In the genomic region with DNA sequence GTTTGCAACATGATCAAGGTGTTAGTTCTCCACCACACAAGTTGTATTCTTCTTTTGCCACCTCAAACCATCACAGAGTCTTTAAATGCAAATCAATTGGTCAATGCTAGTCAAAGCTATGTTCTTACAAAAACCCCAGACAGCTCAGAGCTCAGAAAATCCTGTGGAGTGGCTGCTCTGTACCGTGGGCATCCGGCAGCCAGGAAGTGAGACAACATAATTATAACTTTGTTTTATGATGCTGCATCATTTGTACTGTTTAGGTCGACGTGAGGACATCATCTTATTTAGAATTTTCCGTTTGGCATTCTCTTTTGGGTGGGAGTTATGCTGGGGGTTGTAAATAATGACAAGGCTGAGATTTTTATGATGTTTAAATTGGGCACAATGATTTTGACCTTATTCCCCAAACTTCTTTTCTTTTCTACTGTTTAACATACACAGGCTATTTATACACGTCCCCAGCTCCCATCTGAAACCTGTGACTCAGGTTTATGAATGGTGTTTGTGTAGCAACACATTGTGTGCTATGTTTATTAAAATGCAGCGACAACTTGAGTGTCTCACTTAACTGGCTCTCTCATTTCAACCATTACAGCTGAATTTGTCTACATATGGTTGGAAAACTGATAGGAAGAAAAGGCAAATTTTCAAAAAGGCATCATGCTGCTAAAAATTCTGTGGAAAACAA, we compare ENCODE assay signal across 11 cellular contexts.
DNase-seq lines count a peak whose midpoint lies in the region; ATAC-seq and TF ChIP-seq lines count a peak whose summit lies in the region.
"Had no signal": no experiment of that assay in that cellular context is flagged by ENCODE, and none has a peak within 500 bp of the region (broad histone marks: within the 10 kb centered on the region; RNA-seq: fewer than 3 reads in every experiment).

No MANE protein-coding gene starts in this region.

- no peak overlapping the region for H3K4me3 Mint-ChIP-seq in activated CD4-positive, alpha-beta T cell treated with anti-CD3 and anti-CD28 coated beads for 36 hours
- no peak overlapping the region for H3K4me3 Mint-ChIP-seq in CD4-positive, alpha-beta memory T cell
- H3K4me3 Mint-ChIP-seq: IgD-negative memory B cell had no signal

- ATAC-seq in GM18858 (IDR thresholded peaks at IDR 0.05; ENCODE audit: unreplicated experiment), result peak; percentile 87
- peak; percentile 83 for ATAC-seq in GM21390 (IDR thresholded peaks at IDR 0.05; ENCODE audit: unreplicated experiment)
- ATAC-seq in HG03025 (IDR thresholded peaks at IDR 0.05; ENCODE audit: low FRiP score, unreplicated experiment), result peak; percentile 82
- no peak for ATAC-seq in activated CD4-positive, alpha-beta T cell treated with anti-CD3 and anti-CD28 coated beads for 36 hours
- ATAC-seq: right lobe of liver had no signal

- H3K36me3 ChIP-seq in OCI-LY3 (replicated peaks; ENCODE audit: low read depth, low read length), result no peaks in the 10 kb centered on the region
- H3K36me3 ChIP-seq in CD4-positive, alpha-beta memory T cell (ENCODE audit: insufficient read depth, low read length), result no peaks in the 10 kb centered on the region
- H3K36me3 ChIP-seq: right lobe of liver had no signal

- no peak overlapping the region for H3K4me3 ChIP-seq in OCI-LY3 (ENCODE audit: low read length)
- no peak overlapping the region for H3K4me3 ChIP-seq in CD4-positive, alpha-beta memory T cell (ENCODE audit: low read length in 2 of 2)
- H3K4me3 ChIP-seq: right lobe of liver had no signal

- H3K9me3 ChIP-seq in OCI-LY3 (ENCODE audit: insufficient read depth, low read length), result no peaks in the 10 kb centered on the region
- H3K9me3 ChIP-seq in CD4-positive, alpha-beta memory T cell (ENCODE audit: control insufficient read depth in 1 of 2, low read length in 2 of 2), result no peaks in the 10 kb centered on the region
- H3K9me3 ChIP-seq: right lobe of liver had no signal

- POLR2A ChIA-PET in activated CD4-positive, alpha-beta T cell treated with anti-CD3 and anti-CD28 coated beads for 36 hours (lab: Charles Lee), result no interaction called here
- POLR2A ChIA-PET in CD4-positive, alpha-beta memory T cell (lab: Charles Lee; ENCODE audit: partially characterized antibody), result no interaction called here

- H3K27me3 Mint-ChIP-seq in activated CD4-positive, alpha-beta T cell treated with anti-CD3 and anti-CD28 coated beads for 36 hours, result no peaks in the 10 kb centered on the region
- H3K27me3 Mint-ChIP-seq in CD4-positive, alpha-beta memory T cell, result peaks cover 0 to 3% of the 10 kb centered on the region in 2 donors

- H3K9me3 Mint-ChIP-seq in activated CD4-positive, alpha-beta T cell treated with anti-CD3 and anti-CD28 coated beads for 36 hours (ENCODE audit: low read depth), result no peaks in the 10 kb centered on the region
- no peaks in the 10 kb centered on the region for H3K9me3 Mint-ChIP-seq in CD4-positive, alpha-beta memory T cell
- H3K9me3 Mint-ChIP-seq: IgD-negative memory B cell had no signal

- no peaks in the 10 kb centered on the region for H3K79me2 ChIP-seq in OCI-LY3 (ENCODE audit: low read length)

- H3K9ac ChIP-seq in OCI-LY3 (ENCODE audit: low read length), result no peak overlapping the region

- peaks cover 21% of the 10 kb centered on the region for H3K27me3 ChIP-seq in OCI-LY3 (ENCODE audit: low read depth, low read length)
- H3K27me3 ChIP-seq in CD4-positive, alpha-beta memory T cell (ENCODE audit: insufficient read depth, low read length), result peaks cover 2% of the 10 kb centered on the region
- H3K27me3 ChIP-seq: right lobe of liver had no signal

- no peak overlapping the region for H3K27ac Mint-ChIP-seq in activated CD4-positive, alpha-beta T cell treated with anti-CD3 and anti-CD28 coated beads for 36 hours
- H3K27ac Mint-ChIP-seq in CD4-positive, alpha-beta memory T cell, result no peak overlapping the region

- H3K4me1 Mint-ChIP-seq in activated CD4-positive, alpha-beta T cell treated with anti-CD3 and anti-CD28 coated beads for 36 hours, result peaks cover 7% of the 10 kb centered on the region
- H3K4me1 Mint-ChIP-seq in CD4-positive, alpha-beta memory T cell, result peaks cover 2 to 4% (median 2%) of the 10 kb centered on the region in 4 donors

- peaks cover 52% of the 10 kb centered on the region for H3K4me1 ChIP-seq in OCI-LY3 (ENCODE audit: low read length)
- peaks cover 3% of the 10 kb centered on the region for H3K4me1 ChIP-seq in CD4-positive, alpha-beta memory T cell (ENCODE audit: insufficient read depth, low read length)
- H3K4me1 ChIP-seq: right lobe of liver had no signal

- CTCF ChIA-PET in activated CD4-positive, alpha-beta T cell treated with anti-CD3 and anti-CD28 coated beads for 36 hours (lab: Charles Lee), result no interaction called here
- CTCF ChIA-PET in CD4-positive, alpha-beta memory T cell (lab: Charles Lee; ENCODE audit: partially characterized antibody), result no interaction called here

- TF ChIP-seq CTCF in OCI-LY3 (IDR thresholded peaks at IDR 0.05; ENCODE audit: low read depth, low read length), result no peak

- intact Hi-C loops in activated CD4-positive, alpha-beta T cell treated with anti-CD3 and anti-CD28 coated beads for 36 hours (cut with DNase I, micrococcal nuclease), result no loop called here
- intact Hi-C loops in CD4-positive, alpha-beta memory T cell (cut with micrococcal nuclease), result no loop called here

- H3K4me2 ChIP-seq in OCI-LY3 (ENCODE audit: low read length), result peak overlapping the region; percentile 24

- H3K36me3 Mint-ChIP-seq in activated CD4-positive, alpha-beta T cell treated with anti-CD3 and anti-CD28 coated beads for 36 hours (ENCODE audit: low read depth), result no peaks in the 10 kb centered on the region
- H3K36me3 Mint-ChIP-seq in CD4-positive, alpha-beta memory T cell, result no peaks in the 10 kb centered on the region
- H3K36me3 Mint-ChIP-seq: IgD-negative memory B cell had no signal

- no peak overlapping the region for H3K27ac ChIP-seq in OCI-LY3 (ENCODE audit: low read length)
- no peak overlapping the region for H3K27ac ChIP-seq in CD4-positive, alpha-beta memory T cell (ENCODE audit: low read depth, low read length)
- H3K27ac ChIP-seq: right lobe of liver had no signal

- no peak overlapping the region for H2AFZ ChIP-seq in OCI-LY3 (ENCODE audit: low read depth, low read length)

- H4K20me1 ChIP-seq in OCI-LY3 (ENCODE audit: insufficient read depth, low read length), result no peaks in the 10 kb centered on the region

- DNase-seq in HK-2 (ENCODE audit: unreplicated experiment), result no peak
- no peak for DNase-seq in activated CD4-positive, alpha-beta T cell treated with anti-CD3 and anti-CD28 coated beads for 36 hours
- no peak for DNase-seq in CD4-positive, alpha-beta memory T cell
- no peak for DNase-seq in DMS79 (lab: John Stamatoyannopoulos, UW)
- DNase-seq: NCI-H345, right lobe of liver had no signal
